ENCODE assay signal across 1 cellular context in the genomic region with DNA sequence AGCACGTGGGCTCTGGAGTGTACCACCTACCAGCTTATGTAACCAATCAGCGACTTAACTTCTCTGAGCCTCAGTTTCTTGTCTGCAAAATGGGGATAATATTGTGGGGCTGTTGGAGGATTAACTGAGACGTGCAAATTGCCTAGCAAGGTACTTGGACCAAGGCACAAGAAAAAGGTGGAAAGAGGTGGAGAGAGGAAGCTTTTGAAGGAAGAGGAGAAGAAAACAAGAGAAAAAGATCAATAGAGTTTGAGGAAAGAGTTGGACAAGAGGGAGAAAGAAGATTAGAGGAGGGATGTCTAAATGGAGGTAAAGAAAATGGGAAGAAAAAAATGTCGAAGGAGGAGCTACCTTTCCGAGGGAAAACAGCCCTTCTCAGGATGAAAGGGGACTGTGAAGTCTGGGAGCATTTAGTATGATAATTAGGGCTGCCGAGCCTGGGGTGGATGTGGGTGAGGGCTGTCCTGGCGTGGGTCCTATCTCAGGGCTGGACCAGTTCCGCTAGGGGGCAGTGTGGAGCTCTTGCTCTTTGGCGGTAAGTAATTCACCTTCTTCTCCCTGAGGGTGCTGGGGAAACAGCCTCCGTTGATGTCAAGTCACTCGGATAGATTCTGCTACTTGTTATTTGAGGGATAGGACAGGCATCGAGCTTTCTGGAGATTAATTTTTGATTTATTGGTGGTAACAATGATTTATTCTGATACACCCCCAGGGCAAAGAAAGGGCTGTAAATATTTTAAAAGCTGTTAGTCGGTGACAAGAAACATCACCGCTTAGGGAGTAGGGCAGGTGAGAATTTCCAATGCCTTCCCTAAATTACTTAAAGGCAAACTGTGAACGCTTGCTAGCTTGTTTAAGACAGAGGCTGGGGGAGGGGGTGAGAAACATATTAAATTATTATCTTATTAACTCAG.
TF ChIP-seq lines count a peak whose summit lies in the region.

No MANE protein-coding gene starts in this region.

TF ChIP-seq in H1, 55 proteins besides CTCF, POLR2A, EP300 and RAD21 (continued from another document):
- TF ChIP-seq, protein P1, sequence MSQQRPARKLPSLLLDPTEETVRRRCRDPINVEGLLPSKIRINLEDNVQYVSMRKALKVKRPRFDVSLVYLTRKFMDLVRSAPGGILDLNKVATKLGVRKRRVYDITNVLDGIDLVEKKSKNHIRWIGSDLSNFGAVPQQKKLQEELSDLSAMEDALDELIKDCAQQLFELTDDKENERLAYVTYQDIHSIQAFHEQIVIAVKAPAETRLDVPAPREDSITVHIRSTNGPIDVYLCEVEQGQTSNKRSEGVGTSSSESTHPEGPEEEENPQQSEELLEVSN (IDR thresholded peaks at IDR 0.05): peak; percentile 63
- TF ChIP-seq, protein P2, sequence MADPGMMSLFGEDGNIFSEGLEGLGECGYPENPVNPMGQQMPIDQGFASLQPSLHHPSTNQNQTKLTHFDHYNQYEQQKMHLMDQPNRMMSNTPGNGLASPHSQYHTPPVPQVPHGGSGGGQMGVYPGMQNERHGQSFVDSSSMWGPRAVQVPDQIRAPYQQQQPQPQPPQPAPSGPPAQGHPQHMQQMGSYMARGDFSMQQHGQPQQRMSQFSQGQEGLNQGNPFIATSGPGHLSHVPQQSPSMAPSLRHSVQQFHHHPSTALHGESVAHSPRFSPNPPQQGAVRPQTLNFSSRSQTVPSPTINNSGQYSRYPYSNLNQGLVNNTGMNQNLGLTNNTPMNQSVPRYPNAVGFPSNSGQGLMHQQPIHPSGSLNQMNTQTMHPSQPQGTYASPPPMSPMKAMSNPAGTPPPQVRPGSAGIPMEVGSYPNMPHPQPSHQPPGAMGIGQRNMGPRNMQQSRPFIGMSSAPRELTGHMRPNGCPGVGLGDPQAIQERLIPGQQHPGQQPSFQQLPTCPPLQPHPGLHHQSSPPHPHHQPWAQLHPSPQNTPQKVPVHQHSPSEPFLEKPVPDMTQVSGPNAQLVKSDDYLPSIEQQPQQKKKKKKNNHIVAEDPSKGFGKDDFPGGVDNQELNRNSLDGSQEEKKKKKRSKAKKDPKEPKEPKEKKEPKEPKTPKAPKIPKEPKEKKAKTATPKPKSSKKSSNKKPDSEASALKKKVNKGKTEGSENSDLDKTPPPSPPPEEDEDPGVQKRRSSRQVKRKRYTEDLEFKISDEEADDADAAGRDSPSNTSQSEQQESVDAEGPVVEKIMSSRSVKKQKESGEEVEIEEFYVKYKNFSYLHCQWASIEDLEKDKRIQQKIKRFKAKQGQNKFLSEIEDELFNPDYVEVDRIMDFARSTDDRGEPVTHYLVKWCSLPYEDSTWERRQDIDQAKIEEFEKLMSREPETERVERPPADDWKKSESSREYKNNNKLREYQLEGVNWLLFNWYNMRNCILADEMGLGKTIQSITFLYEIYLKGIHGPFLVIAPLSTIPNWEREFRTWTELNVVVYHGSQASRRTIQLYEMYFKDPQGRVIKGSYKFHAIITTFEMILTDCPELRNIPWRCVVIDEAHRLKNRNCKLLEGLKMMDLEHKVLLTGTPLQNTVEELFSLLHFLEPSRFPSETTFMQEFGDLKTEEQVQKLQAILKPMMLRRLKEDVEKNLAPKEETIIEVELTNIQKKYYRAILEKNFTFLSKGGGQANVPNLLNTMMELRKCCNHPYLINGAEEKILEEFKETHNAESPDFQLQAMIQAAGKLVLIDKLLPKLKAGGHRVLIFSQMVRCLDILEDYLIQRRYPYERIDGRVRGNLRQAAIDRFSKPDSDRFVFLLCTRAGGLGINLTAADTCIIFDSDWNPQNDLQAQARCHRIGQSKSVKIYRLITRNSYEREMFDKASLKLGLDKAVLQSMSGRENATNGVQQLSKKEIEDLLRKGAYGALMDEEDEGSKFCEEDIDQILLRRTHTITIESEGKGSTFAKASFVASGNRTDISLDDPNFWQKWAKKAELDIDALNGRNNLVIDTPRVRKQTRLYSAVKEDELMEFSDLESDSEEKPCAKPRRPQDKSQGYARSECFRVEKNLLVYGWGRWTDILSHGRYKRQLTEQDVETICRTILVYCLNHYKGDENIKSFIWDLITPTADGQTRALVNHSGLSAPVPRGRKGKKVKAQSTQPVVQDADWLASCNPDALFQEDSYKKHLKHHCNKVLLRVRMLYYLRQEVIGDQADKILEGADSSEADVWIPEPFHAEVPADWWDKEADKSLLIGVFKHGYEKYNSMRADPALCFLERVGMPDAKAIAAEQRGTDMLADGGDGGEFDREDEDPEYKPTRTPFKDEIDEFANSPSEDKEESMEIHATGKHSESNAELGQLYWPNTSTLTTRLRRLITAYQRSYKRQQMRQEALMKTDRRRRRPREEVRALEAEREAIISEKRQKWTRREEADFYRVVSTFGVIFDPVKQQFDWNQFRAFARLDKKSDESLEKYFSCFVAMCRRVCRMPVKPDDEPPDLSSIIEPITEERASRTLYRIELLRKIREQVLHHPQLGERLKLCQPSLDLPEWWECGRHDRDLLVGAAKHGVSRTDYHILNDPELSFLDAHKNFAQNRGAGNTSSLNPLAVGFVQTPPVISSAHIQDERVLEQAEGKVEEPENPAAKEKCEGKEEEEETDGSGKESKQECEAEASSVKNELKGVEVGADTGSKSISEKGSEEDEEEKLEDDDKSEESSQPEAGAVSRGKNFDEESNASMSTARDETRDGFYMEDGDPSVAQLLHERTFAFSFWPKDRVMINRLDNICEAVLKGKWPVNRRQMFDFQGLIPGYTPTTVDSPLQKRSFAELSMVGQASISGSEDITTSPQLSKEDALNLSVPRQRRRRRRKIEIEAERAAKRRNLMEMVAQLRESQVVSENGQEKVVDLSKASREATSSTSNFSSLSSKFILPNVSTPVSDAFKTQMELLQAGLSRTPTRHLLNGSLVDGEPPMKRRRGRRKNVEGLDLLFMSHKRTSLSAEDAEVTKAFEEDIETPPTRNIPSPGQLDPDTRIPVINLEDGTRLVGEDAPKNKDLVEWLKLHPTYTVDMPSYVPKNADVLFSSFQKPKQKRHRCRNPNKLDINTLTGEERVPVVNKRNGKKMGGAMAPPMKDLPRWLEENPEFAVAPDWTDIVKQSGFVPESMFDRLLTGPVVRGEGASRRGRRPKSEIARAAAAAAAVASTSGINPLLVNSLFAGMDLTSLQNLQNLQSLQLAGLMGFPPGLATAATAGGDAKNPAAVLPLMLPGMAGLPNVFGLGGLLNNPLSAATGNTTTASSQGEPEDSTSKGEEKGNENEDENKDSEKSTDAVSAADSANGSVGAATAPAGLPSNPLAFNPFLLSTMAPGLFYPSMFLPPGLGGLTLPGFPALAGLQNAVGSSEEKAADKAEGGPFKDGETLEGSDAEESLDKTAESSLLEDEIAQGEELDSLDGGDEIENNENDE (IDR thresholded peaks at IDR 0.05; ENCODE audit: insufficient replicate concordance, low read length): no peak
